12 cellular contexts compared by ENCODE assay signal in the genomic region with DNA sequence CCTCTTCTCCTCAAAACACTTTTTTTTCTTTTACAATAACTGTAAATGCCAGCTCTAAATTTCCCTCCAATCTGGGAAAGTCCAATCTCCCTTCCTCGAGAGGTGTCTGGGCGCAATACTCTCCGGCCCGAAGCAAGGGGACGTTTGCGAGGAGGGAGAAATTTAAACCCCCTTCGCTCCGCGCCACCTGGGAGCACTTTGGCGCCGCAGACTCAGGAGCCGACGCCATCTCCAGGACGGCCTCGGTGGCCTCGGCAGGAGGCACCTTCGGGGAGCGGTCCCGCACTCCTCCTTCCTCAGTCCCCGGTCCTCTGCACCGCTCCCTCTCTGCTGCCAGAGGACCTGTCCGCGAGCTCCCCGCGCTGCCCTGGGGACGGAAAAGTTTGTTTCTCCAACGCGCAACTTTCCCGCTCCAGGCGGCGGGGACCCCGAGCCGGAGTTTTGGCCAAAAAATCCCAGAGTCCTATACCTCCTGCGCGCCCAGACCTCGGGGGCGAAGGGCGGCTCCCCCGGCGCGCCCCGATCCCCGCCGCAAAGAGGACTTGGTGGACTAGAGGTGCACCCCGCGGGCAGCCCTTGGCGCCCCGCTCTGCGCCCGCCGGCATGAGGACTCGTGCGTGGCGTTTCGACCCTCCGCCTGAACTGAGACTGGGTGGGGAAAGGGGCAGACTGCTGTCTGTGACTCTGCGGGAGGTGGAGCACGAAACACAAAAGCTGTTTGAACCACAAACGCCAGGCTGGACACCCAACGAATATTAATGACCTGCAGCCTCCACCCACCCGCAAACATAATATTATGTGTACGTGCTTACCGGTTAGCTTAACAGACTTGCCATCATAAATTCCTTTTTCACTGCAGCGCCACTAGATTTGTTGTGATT.
DNase-seq lines count a peak whose midpoint lies in the region; ATAC-seq lines count a peak whose summit lies in the region.
"Had no signal": no experiment of that assay in that cellular context is flagged by ENCODE, and none has a peak within 500 bp of the region (broad histone marks: within the 10 kb centered on the region; RNA-seq: fewer than 3 reads in every experiment).

No MANE protein-coding gene starts in this region.

- H3K27me3 Mint-ChIP-seq in activated CD4-positive, alpha-beta T cell treated with anti-CD3 and anti-CD28 coated beads for 36 hours, result peaks cover 48% of the 10 kb centered on the region
- peaks cover 66% of the 10 kb centered on the region for H3K27me3 Mint-ChIP-seq in activated naive CD8-positive, alpha-beta T cell treated with anti-CD3 and anti-CD28 coated beads for 36 hours
- H3K27me3 Mint-ChIP-seq in stimulated activated naive CD8-positive, alpha-beta T cell treated with anti-CD3 and anti-CD28 coated beads, Interleukin-15, amount 100 ng/mL, for 72 hours, result peaks cover 56% of the 10 kb centered on the region

- H3K4me3 Mint-ChIP-seq in activated CD4-positive, alpha-beta T cell treated with anti-CD3 and anti-CD28 coated beads for 36 hours, result peak overlapping the region; percentile 25
- H3K4me3 Mint-ChIP-seq in activated naive CD8-positive, alpha-beta T cell treated with anti-CD3 and anti-CD28 coated beads for 36 hours, result peak overlapping the region; percentile 53
- peak overlapping the region; percentile 54 to 78 for H3K4me3 Mint-ChIP-seq in stimulated activated naive CD8-positive, alpha-beta T cell treated with anti-CD3 and anti-CD28 coated beads, Interleukin-15, amount 100 ng/mL, for 72 hours
- H3K4me3 Mint-ChIP-seq: activated CD4-positive, alpha-beta memory T cell treated with anti-CD3 and anti-CD28 coated beads for 36 hours had no signal

- peak overlapping the region; percentile 42 for H3K9ac ChIP-seq in iPS-18a (ENCODE audit: low read length)

- CTCF ChIA-PET in activated CD4-positive, alpha-beta T cell treated with anti-CD3 and anti-CD28 coated beads for 36 hours (lab: Charles Lee), result interaction anchor here (0.8 to 1.4 kb wide), 2 partner anchors 14 to 721 kb away, joined by 3 read pairs; no protein-coding TSS in a partner anchor

- intact Hi-C loops in activated CD4-positive, alpha-beta T cell treated with anti-CD3 and anti-CD28 coated beads for 36 hours (cut with DNase I, micrococcal nuclease), result loop anchor here in 1 of 2 experiments (5.0 kb wide), 1 partner anchor 93 kb away; a partner anchor contains a TSS

- H3K4me1 Mint-ChIP-seq in activated CD4-positive, alpha-beta T cell treated with anti-CD3 and anti-CD28 coated beads for 36 hours, result peaks cover 5% of the 10 kb centered on the region
- H3K4me1 Mint-ChIP-seq in activated naive CD8-positive, alpha-beta T cell treated with anti-CD3 and anti-CD28 coated beads for 36 hours, result peaks cover 10% of the 10 kb centered on the region
- peaks cover 10% of the 10 kb centered on the region for H3K4me1 Mint-ChIP-seq in stimulated activated naive CD8-positive, alpha-beta T cell treated with anti-CD3 and anti-CD28 coated beads, Interleukin-15, amount 100 ng/mL, for 72 hours

- H3K36me3 ChIP-seq in iPS-18a (ENCODE audit: control insufficient read depth, low read depth, low read length), result no peaks in the 10 kb centered on the region
- H3K36me3 ChIP-seq: upper lobe of right lung had no signal

- no peak overlapping the region for H3K27ac Mint-ChIP-seq in activated CD4-positive, alpha-beta T cell treated with anti-CD3 and anti-CD28 coated beads for 36 hours
- H3K27ac Mint-ChIP-seq in activated naive CD8-positive, alpha-beta T cell treated with anti-CD3 and anti-CD28 coated beads for 36 hours, result no peak overlapping the region
- H3K27ac Mint-ChIP-seq in stimulated activated naive CD8-positive, alpha-beta T cell treated with anti-CD3 and anti-CD28 coated beads, Interleukin-15, amount 100 ng/mL, for 72 hours, result no peak overlapping the region
- H3K27ac Mint-ChIP-seq: activated CD4-positive, alpha-beta memory T cell treated with anti-CD3 and anti-CD28 coated beads for 36 hours had no signal

- H3K27ac ChIP-seq in iPS-18a (ENCODE audit: low read length), result no peak overlapping the region
- H3K27ac ChIP-seq: upper lobe of right lung had no signal

- H3K4me1 ChIP-seq in iPS-18a (ENCODE audit: control insufficient read depth, low read depth, low read length), result peaks cover 5% of the 10 kb centered on the region
- H3K4me1 ChIP-seq: upper lobe of right lung had no signal

- peak overlapping the region; percentile 62 for H3K4me3 ChIP-seq in iPS-18a (ENCODE audit: low read length)
- H3K4me3 ChIP-seq: upper lobe of right lung had no signal

- no peaks in the 10 kb centered on the region for H3K9me3 Mint-ChIP-seq in activated CD4-positive, alpha-beta T cell treated with anti-CD3 and anti-CD28 coated beads for 36 hours (ENCODE audit: low read depth)
- H3K9me3 Mint-ChIP-seq in activated naive CD8-positive, alpha-beta T cell treated with anti-CD3 and anti-CD28 coated beads for 36 hours, result no peaks in the 10 kb centered on the region
- H3K9me3 Mint-ChIP-seq in stimulated activated naive CD8-positive, alpha-beta T cell treated with anti-CD3 and anti-CD28 coated beads, Interleukin-15, amount 100 ng/mL, for 72 hours, result no peaks in the 10 kb centered on the region
- H3K9me3 Mint-ChIP-seq: activated CD4-positive, alpha-beta memory T cell treated with anti-CD3 and anti-CD28 coated beads for 36 hours had no signal

- H3K27me3 ChIP-seq in iPS-18a (ENCODE audit: control insufficient read depth, insufficient read depth, low read length), result peaks cover 43% of the 10 kb centered on the region

- POLR2A ChIA-PET in activated CD4-positive, alpha-beta T cell treated with anti-CD3 and anti-CD28 coated beads for 36 hours (lab: Charles Lee), result no interaction called here

- ATAC-seq in activated CD4-positive, alpha-beta T cell treated with anti-CD3 and anti-CD28 coated beads for 36 hours, result no peak
- peak; percentile 45 for ATAC-seq in stimulated activated naive CD8-positive, alpha-beta T cell treated with anti-CD3 and anti-CD28 coated beads, Interleukin-15, amount 100 ng/mL, for 72 hours
- ATAC-seq in HG02970 (IDR thresholded peaks at IDR 0.05; ENCODE audit: low FRiP score, unreplicated experiment), result no peak
- no peak for ATAC-seq in HG03520 (IDR thresholded peaks at IDR 0.05; ENCODE audit: unreplicated experiment)
- no peak for ATAC-seq in HG02571 (IDR thresholded peaks at IDR 0.05; ENCODE audit: unreplicated experiment)
- ATAC-seq: upper lobe of right lung had no signal

- DNase-seq in activated CD4-positive, alpha-beta T cell treated with anti-CD3 and anti-CD28 coated beads for 36 hours, result peak; percentile 15
- DNase-seq in activated CD4-positive, alpha-beta T cell treated with anti-CD3 and anti-CD28 coated beads for 4 hours, result no peak
- no peak for DNase-seq in activated naive CD8-positive, alpha-beta T cell treated with anti-CD3 and anti-CD28 coated beads for 36 hours
- DNase-seq in stimulated activated naive CD8-positive, alpha-beta T cell treated with anti-CD3 and anti-CD28 coated beads, Interleukin-15, amount 100 ng/mL, for 72 hours, result peak in 1 of 2 donors; percentile 2
- DNase-seq: activated CD4-positive, alpha-beta memory T cell treated with anti-CD3 and anti-CD28 coated beads for 36 hours; effector memory CD4-positive, alpha-beta T cell; NCI-H446; upper lobe of right lung had no signal

- no peaks in the 10 kb centered on the region for H3K36me3 Mint-ChIP-seq in activated CD4-positive, alpha-beta T cell treated with anti-CD3 and anti-CD28 coated beads for 36 hours (ENCODE audit: low read depth)
- no peaks in the 10 kb centered on the region for H3K36me3 Mint-ChIP-seq in activated naive CD8-positive, alpha-beta T cell treated with anti-CD3 and anti-CD28 coated beads for 36 hours
- H3K36me3 Mint-ChIP-seq: activated CD4-positive, alpha-beta memory T cell treated with anti-CD3 and anti-CD28 coated beads for 36 hours had no signal

- no peaks in the 10 kb centered on the region for H3K9me3 ChIP-seq in iPS-18a (ENCODE audit: control insufficient read depth, low read depth, low read length)
- H3K9me3 ChIP-seq: upper lobe of right lung had no signal
